In genomic region chr15:98792117-98792516, GRCh38 we compare ENCODE assay signal across 25 cellular contexts.
"Had no signal": no experiment of that assay in that cellular context is flagged by ENCODE, and none has a peak within 500 bp of the region (broad histone marks: within the 10 kb centered on the region; RNA-seq: fewer than 3 reads in every experiment).

No MANE protein-coding gene starts in this region.

- H3K27me3 ChIP-seq: MG63, Peyer's patch, SJCRH30 had no signal

- H3K27ac ChIP-seq: Peyer's patch, SJCRH30 had no signal

- H3K4me3 ChIP-seq: MG63, Peyer's patch, SJCRH30 had no signal

- H3K4me1 ChIP-seq: Peyer's patch had no signal

- ATAC-seq: HepG2, PC-3, Right ventricle myocardium inferior, SK-N-SH treated with all-trans-retinoic acid at 6 μM for 48 hours had no signal

- DNase-seq: IMR-90, Karpas-422, KG1, MG63, NCI-H1092, NCI-H1105 treated with DMSO at 0.1 percent for 48 hours, NCI-H1417 treated with DMSO at 0.1 percent for 48 hours, NCI-H146, NCI-H1694 treated with DMSO at 0.1 percent for 48 hours, NCI-H1930, NCI-H2081, NCI-H2107, NCI-H226, NCI-H446, NCI-H510A, NCI-H524 treated with DMSO at 0.1 percent for 48 hours, NCI-H69, NCI-H774, PC-3, Peyer's patch, SHP77 treated with DMSO at 0.1 percent for 48 hours, SJCRH30 had no signal
